Comparison of ENCODE assay signal across 16 cellular contexts in genomic region chr9:82436480-82436879, GRCh38.
"Had no signal": no experiment of that assay in that cellular context is flagged by ENCODE, and none has a peak within 500 bp of the region (broad histone marks: within the 10 kb centered on the region; RNA-seq: fewer than 3 reads in every experiment).

No MANE protein-coding gene starts in this region.

- H3K27ac Mint-ChIP-seq: activated CD8-positive, alpha-beta T cell treated with anti-CD3 and anti-CD28 coated beads, Interleukin-2, amount 10 ng/mL, durations not matched to agents 7 days and 5 days; activated T-helper 1 cell treated with anti-CD3 and anti-CD28 coated beads, Interleukin-12 subunit alpha, Interleukin-12 subunit beta, Interleukin-2, Interleukin-4 antibody, amounts not matched to agents 30 ng/mL and 10 ng/mL and 1 ng/mL, durations not matched to agents 14 hours and 24 hours and 36 hours; immature natural killer cell; nephron; stimulated activated naive CD8-positive, alpha-beta T cell treated with anti-CD3 and anti-CD28 coated beads, Interleukin-15, Interleukin-2, amounts not matched to agents 100 ng/mL and 50 ng/mL, for 24 hours had no signal

- DNase-seq: activated CD4-positive, alpha-beta T cell treated with anti-CD3 and anti-CD28 coated beads for 4 hours; activated CD8-positive, alpha-beta memory T cell treated with anti-CD3 and anti-CD28 coated beads, Interleukin-2, amount 50 U/mL, for 48 hours; activated CD8-positive, alpha-beta T cell treated with anti-CD3 and anti-CD28 coated beads, Interleukin-2, amount 10 ng/mL, durations not matched to agents 7 days and 5 days; activated naive CD4-positive, alpha-beta T cell treated with Interleukin-2 at 50 U/mL for 16 hours; central memory CD4-positive, alpha-beta T cell; cortex of kidney; effector CD8-positive, alpha-beta T cell; immature natural killer cell; left ventricle myocardium inferior; mesenchymal stem cell; sigmoid colon; stimulated activated CD4-positive, alpha-beta T cell treated with anti-CD3 and anti-CD28 coated beads, Interleukin-12 subunit alpha, Interleukin-12 subunit beta, amount 100 ng/mL, for 4 hours had no signal

- ATAC-seq: activated CD8-positive, alpha-beta T cell treated with anti-CD3 and anti-CD28 coated beads, Interleukin-2, amount 10 ng/mL, durations not matched to agents 7 days and 5 days; psoas muscle had no signal

- H3K4me1 Mint-ChIP-seq: immature natural killer cell, nephron had no signal

- H3K27me3 Mint-ChIP-seq: stimulated activated naive CD8-positive, alpha-beta T cell treated with anti-CD3 and anti-CD28 coated beads, Interleukin-15, Interleukin-2, amounts not matched to agents 100 ng/mL and 50 ng/mL, for 24 hours had no signal

- H3K4me3 ChIP-seq: left ventricle myocardium inferior, psoas muscle, sigmoid colon had no signal

- H3K4me3 Mint-ChIP-seq: activated CD8-positive, alpha-beta T cell treated with anti-CD3 and anti-CD28 coated beads, Interleukin-2, amount 10 ng/mL, durations not matched to agents 7 days and 5 days; activated T-helper 1 cell treated with anti-CD3 and anti-CD28 coated beads, Interleukin-12 subunit alpha, Interleukin-12 subunit beta, Interleukin-2, Interleukin-4 antibody, amounts not matched to agents 30 ng/mL and 10 ng/mL and 1 ng/mL, durations not matched to agents 14 hours and 24 hours and 36 hours; immature natural killer cell; nephron; stimulated activated naive CD8-positive, alpha-beta T cell treated with anti-CD3 and anti-CD28 coated beads, Interleukin-15, Interleukin-2, amounts not matched to agents 100 ng/mL and 50 ng/mL, for 24 hours had no signal
